Comparison of ENCODE assay signal across 9 cellular contexts in genomic region chr2:152861349-152861942, GRCh38.
DNase-seq lines count a peak whose midpoint lies in the region; ATAC-seq, FAIRE-seq and TF ChIP-seq lines count a peak whose summit lies in the region.
"Had no signal": no experiment of that assay in that cellular context is flagged by ENCODE, and none has a peak within 500 bp of the region (broad histone marks: within the 10 kb centered on the region; RNA-seq: fewer than 3 reads in every experiment).

No MANE protein-coding gene starts in this region.

- H3K79me2 ChIP-seq in K562 (ENCODE audit: control insufficient read depth, insufficient read depth, low read length) = no peaks in the 10 kb centered on the region
- no peaks in the 10 kb centered on the region for H3K79me2 ChIP-seq in mesendoderm (ENCODE audit: control insufficient read depth, insufficient read depth, low read length)

- H3K27ac Mint-ChIP-seq in T-cell = no peak overlapping the region
- H3K27ac Mint-ChIP-seq: IgD-negative memory B cell had no signal

- TF ChIP-seq EP300 in K562 (IDR thresholded peaks at IDR 0.05; ENCODE audit: low read length) = no peak

- H3K27ac ChIP-seq in K562 (ENCODE audit: extremely low read depth, low read depth, low read length) = no peak overlapping the region
- H3K27ac ChIP-seq in mesendoderm (ENCODE audit: low read depth, low read length) = no peak overlapping the region

- H3K9ac ChIP-seq in K562 (ENCODE audit: insufficient read depth in 1 of 2, low read depth in 2 of 2, low read length in 2 of 2) = no peak overlapping the region
- no peak overlapping the region for H3K9ac ChIP-seq in mesendoderm (ENCODE audit: low read length)

- H3K4me1 Mint-ChIP-seq in T-cell = no peaks in the 10 kb centered on the region

- H3K27me3 ChIP-seq in K562 (ENCODE audit: control insufficient read depth in 2 of 2, insufficient read depth in 2 of 2, low read length in 2 of 2) (no peaks in the 10 kb centered on the region), mesendoderm (ENCODE audit: insufficient read depth, low read length, poor library complexity) (no peaks in the 10 kb centered on the region)

- H3K4me3 Mint-ChIP-seq in T-cell = no peak overlapping the region
- H3K4me3 Mint-ChIP-seq: IgD-negative memory B cell had no signal

- POLR2A ChIA-PET in K562 (lab: Yijun Ruan, JAX) = interaction anchor here (0.6 to 0.7 kb wide), 2 partner anchors 9 to 12 kb away, joined by 3 to 4 read pairs; no protein-coding TSS in a partner anchor
- POLR2A ChIA-PET in T-cell (lab: Charles Lee) = no interaction called here

- peak; percentile 48 for TF ChIP-seq CTCF in GM10266 (IDR thresholded peaks at IDR 0.05; ENCODE audit: control insufficient read depth, insufficient read depth, low read depth, missing control alignments)
- TF ChIP-seq CTCF in K562 (IDR thresholded peaks at IDR 0.05 in 2 of 3, conservative IDR thresholded peaks at IDR 0.05 in 1 of 3; ENCODE audit: insufficient read depth in 2 of 3, low read depth in 1 of 3, low read length in 3 of 3) = peak; percentile 49 to 78 (median 66)

- intact Hi-C loops in K562 (cut with micrococcal nuclease) = loop anchor here (5.0 kb wide), 1 partner anchor 656 kb away; no protein-coding TSS in a partner anchor

- no peak overlapping the region for H3K4ac ChIP-seq in mesendoderm (ENCODE audit: low read depth, low read length)

- H3K9me3 Mint-ChIP-seq in T-cell = peaks cover 22 to 36% (median 31%) of the 10 kb centered on the region in 3 donors

- peak in 1 of 2 experiments; percentile 66; a peak in 3 of 4 replicates for TF ChIP-seq RAD21 in K562 (CRISPR knock-in tag; conservative IDR thresholded peaks at IDR 0.05 in 1 of 2, IDR thresholded peaks at IDR 0.05 in 1 of 2)

- no peaks in the 10 kb centered on the region for H3K79me1 ChIP-seq in mesendoderm (ENCODE audit: low read length)

- no TSS peak for BruUV-seq in K562 (replicated peaks; lab: Mats Ljungman, UMichigan)

- in situ Hi-C loops in K562 (cut with MboI) = no loop called here

- no peak overlapping the region for H3K23ac ChIP-seq in mesendoderm (ENCODE audit: low read length)

- peak; percentile 13 for DNase-seq in AG08395 (ENCODE audit: low spot score)
- peak; percentile 16 for DNase-seq in GM10266 (ENCODE audit: extremely low spot score)
- peak; percentile 53 for DNase-seq in LoVo (ENCODE audit: low spot score)
- DNase-seq in K562 (ENCODE audit: extremely low read depth in 1 of 4, low spot score in 3 of 4) = peak; percentile 58 to 73 (median 66)
- peak; percentile 68 for DNase-seq in mesendoderm
- DNase-seq in activated effector memory CD4-positive, alpha-beta T cell treated with anti-CD3 and anti-CD28 coated beads, Interleukin-2, amount 50 U/mL, for 16 hours = no peak
- no peak for DNase-seq in T-cell

- H3K4me1 ChIP-seq in K562 (replicated peaks in 1 of 2; ENCODE audit: control insufficient read depth in 2 of 2, insufficient read depth in 2 of 2, low read length in 2 of 2) (no peaks in the 10 kb centered on the region), mesendoderm (ENCODE audit: control insufficient read depth, low read depth, low read length) (no peaks in the 10 kb centered on the region)

- no peak overlapping the region for H3K18ac ChIP-seq in mesendoderm (ENCODE audit: low read length)

- H3K9me1 ChIP-seq in K562 (ENCODE audit: control insufficient read depth, insufficient read depth, low read length) = no peaks in the 10 kb centered on the region

- no peak overlapping the region for H2BK5ac ChIP-seq in mesendoderm (ENCODE audit: low read length)

- 0 out of 2 replicates have a peak, but pooled peaks cover 5% of the 10 kb centered on the region for H3K9me3 ChIP-seq in K562 (replicated peaks; ENCODE audit: control insufficient read depth, insufficient read depth, low read depth, low read length)

- peak; percentile 77 for FAIRE-seq in K562 (lab: Jason Lieb, UNC)

- H3K4me3 ChIP-seq in K562 (no peak overlapping the region), mesendoderm (ENCODE audit: low read length) (no peak overlapping the region)

- H3K4me2 ChIP-seq in K562 (ENCODE audit: insufficient read depth, low read length) (no peak overlapping the region), mesendoderm (ENCODE audit: low read length) (no peak overlapping the region)

- TF ChIP-seq POLR2A in K562 (conservative IDR thresholded peaks at IDR 0.05) = no peak

- WGBS in K562 (ENCODE audit: insufficient coverage, low coverage, missing lambda C conversion rate) = 10% methylated on average over 6 of the region's 6 CpGs
- no CpG with 5 or more reads among the region's 6 CpGs for WGBS in mesendoderm (ENCODE audit: extremely low coverage, insufficient coverage, low lambda C conversion rate)

- H3K27me3 Mint-ChIP-seq in T-cell = peaks cover 5 to 7% of the 10 kb centered on the region in 2 donors

- no peak overlapping the region for H3K56ac ChIP-seq in mesendoderm (ENCODE audit: low read length)

- no peak overlapping the region for H4K5ac ChIP-seq in mesendoderm (ENCODE audit: low read length)

- H4K8ac ChIP-seq in mesendoderm (ENCODE audit: low read depth, low read length) = no peak overlapping the region

- H2BK15ac ChIP-seq in mesendoderm (replicated peaks; ENCODE audit: low read depth) = no peak overlapping the region

- H3K36me3 Mint-ChIP-seq in T-cell = no peaks in the 10 kb centered on the region
- H3K36me3 Mint-ChIP-seq: IgD-negative memory B cell had no signal

- no peaks in the 10 kb centered on the region for H4K20me1 ChIP-seq in K562 (replicated peaks; ENCODE audit: control insufficient read depth, insufficient read depth, low read length)

- CTCF ChIA-PET in K562 (lab: Yijun Ruan, JAX; ENCODE audit: low intra/inter-chr PET ratio) = no interaction called here
- CTCF ChIA-PET in T-cell (lab: Charles Lee) = no interaction called here

- H3K36me3 ChIP-seq in K562 (ENCODE audit: control insufficient read depth, insufficient read depth, low read length) (no peaks in the 10 kb centered on the region), mesendoderm (ENCODE audit: control insufficient read depth, insufficient read depth, low read length) (no peaks in the 10 kb centered on the region)

- no peak overlapping the region for H2AK5ac ChIP-seq in mesendoderm (ENCODE audit: low read length)

- H2AFZ ChIP-seq in K562 (ENCODE audit: low read depth, low read length) = no peak overlapping the region

- no peak overlapping the region for H2BK120ac ChIP-seq in mesendoderm (ENCODE audit: low read depth, low read length)

- ATAC-seq in K562 = peak; percentile 84
- no peak for ATAC-seq in HG03095 (IDR thresholded peaks at IDR 0.05; ENCODE audit: unreplicated experiment)
- no peak for ATAC-seq in T-cell (replicated peaks in 1 of 4)

TF ChIP-seq in K562, 482 proteins besides CTCF, POLR2A, EP300 and RAD21 (continues in another document):
- TF ChIP-seq STAT5B (CRISPR knock-in tag; IDR thresholded peaks at IDR 0.05) (no peak), ZNF175 (CRISPR knock-in tag; IDR thresholded peaks at IDR 0.05; ENCODE audit: low read depth) (no peak), RNF219 (CRISPR knock-in tag; IDR thresholded peaks at IDR 0.05) (no peak), ELK1 (CRISPR knock-in tag; IDR thresholded peaks at IDR 0.05) (no peak)

Comparison
In these comparisons a context has a peak if more than half of its experiments do, and no peak if none do; other contexts are left out.
1. DNase-seq: peak in AG08395 (single experiment), GM10266 (single experiment), LoVo (single experiment), K562 (4 of 4) and mesendoderm (single experiment); none in activated effector memory CD4-positive, alpha-beta T cell treated with anti-CD3 and anti-CD28 coated beads, Interleukin-2, amount 50 U/mL, for 16 hours (single experiment) and T-cell (0 of 34).